ENCODE assay signal across 9 cellular contexts in the genomic region with DNA sequence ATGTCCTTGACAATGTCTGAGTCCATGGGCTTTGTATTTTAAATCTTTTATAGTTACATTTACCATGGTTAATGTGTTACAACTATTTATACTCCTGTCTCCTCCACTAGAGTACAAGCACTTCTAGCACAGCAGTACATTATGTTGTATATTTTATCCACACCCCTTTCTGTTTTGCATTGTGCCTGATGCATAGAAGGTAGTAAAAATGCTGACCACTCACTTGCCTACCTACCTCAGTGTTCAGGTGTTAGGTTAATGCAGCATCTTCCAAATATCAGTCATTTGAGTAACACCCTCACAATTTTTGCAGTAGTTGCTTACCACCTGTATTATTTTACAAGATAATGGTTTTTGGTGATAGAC. TPM values are rescaled to one million over a fixed set of nuclear protein-coding genes. Genes with fewer than 3 reads are reported as not detected.
DNase-seq lines count a peak whose midpoint lies in the region; TF ChIP-seq lines count a peak whose summit lies in the region.
"Had no signal": no experiment of that assay in that cellular context is flagged by ENCODE, and none has a peak within 500 bp of the region (broad histone marks: within the 10 kb centered on the region; RNA-seq: fewer than 3 reads in every experiment).

No MANE protein-coding gene starts in this region.

- H2BK5ac ChIP-seq in mesendoderm (ENCODE audit: low read length): no peak overlapping the region

- peaks cover 64% of the 10 kb centered on the region for H3F3A ChIP-seq in GM23248 (ENCODE audit: insufficient read depth)

- TF ChIP-seq CTCF in tibial nerve (IDR thresholded peaks at IDR 0.05): no peak

- H3K9me3 ChIP-seq in GM23248 (ENCODE audit: low read depth): no peaks in the 10 kb centered on the region
- H3K9me3 ChIP-seq in tibial nerve: no peaks in the 10 kb centered on the region
- H3K9me3 ChIP-seq: gastroesophageal sphincter had no signal

- in situ Hi-C loops in GM23248 (cut with MboI): no loop called here

- no peaks in the 10 kb centered on the region for H3K36me3 ChIP-seq in GM23248 (ENCODE audit: low read depth)
- no peaks in the 10 kb centered on the region for H3K36me3 ChIP-seq in mesendoderm (ENCODE audit: control insufficient read depth, insufficient read depth, low read length)
- no peaks in the 10 kb centered on the region for H3K36me3 ChIP-seq in tibial nerve
- H3K36me3 ChIP-seq: gastroesophageal sphincter had no signal

- peak overlapping the region; percentile 78 for H3K27ac ChIP-seq in GM23248
- H3K27ac ChIP-seq in mesendoderm (ENCODE audit: low read depth, low read length): no peak overlapping the region
- H3K27ac ChIP-seq in tibial nerve: peak overlapping the region in 3 of 4 donors; percentile 21 to 73 (median 66)

- no peak overlapping the region for H3K23ac ChIP-seq in mesendoderm (ENCODE audit: low read length)

- H3K9me2 ChIP-seq in GM23248 (ENCODE audit: insufficient read depth): no peaks in the 10 kb centered on the region

- no peak overlapping the region for H2AFZ ChIP-seq in GM23248

- H2AK5ac ChIP-seq in mesendoderm (ENCODE audit: low read length): no peak overlapping the region

- peak overlapping the region; percentile 36 for H3K4ac ChIP-seq in mesendoderm (ENCODE audit: low read depth, low read length)

- H3K56ac ChIP-seq in mesendoderm (ENCODE audit: low read length): no peak overlapping the region

- TF ChIP-seq EP300 in tibial nerve (IDR thresholded peaks at IDR 0.05): no peak

- H3K18ac ChIP-seq in mesendoderm (ENCODE audit: low read length): no peak overlapping the region

- H4K20me1 ChIP-seq in GM23248 (ENCODE audit: insufficient read depth): no peaks in the 10 kb centered on the region

- no peak for DNase-seq in GM23248
- peak; percentile 60 for DNase-seq in RPMI8226
- DNase-seq in mesendoderm: no peak
- DNase-seq in tibial nerve (ENCODE audit: low spot score in 2 of 2): no peak
- DNase-seq in SK-N-DZ (ENCODE audit: low spot score): no peak
- no peak for DNase-seq in NAMALWA (ENCODE audit: low spot score)
- DNase-seq in central memory CD4-positive, alpha-beta T cell: no peak
- DNase-seq: CD4-positive, CD25-positive, alpha-beta regulatory T cell had no signal

- H3K79me2 ChIP-seq in GM23248 (ENCODE audit: insufficient read depth) (no peaks in the 10 kb centered on the region), mesendoderm (ENCODE audit: control insufficient read depth, insufficient read depth, low read length) (no peaks in the 10 kb centered on the region)

- H3K4me2 ChIP-seq in GM23248 (ENCODE audit: unreplicated experiment): peak overlapping the region; percentile 74
- no peak overlapping the region for H3K4me2 ChIP-seq in mesendoderm (ENCODE audit: low read length)

- H2BK15ac ChIP-seq in mesendoderm (replicated peaks; ENCODE audit: low read depth): no peak overlapping the region

- peak overlapping the region; percentile 51 for H3K9ac ChIP-seq in GM23248
- H3K9ac ChIP-seq in mesendoderm (ENCODE audit: low read length): no peak overlapping the region

- H3K4me1 ChIP-seq in GM23248 (ENCODE audit: insufficient read depth): peaks cover 70% of the 10 kb centered on the region
- H3K4me1 ChIP-seq in mesendoderm (ENCODE audit: control insufficient read depth, low read depth, low read length): no peaks in the 10 kb centered on the region
- H3K4me1 ChIP-seq in tibial nerve: peaks cover 0 to 45% (median 17%) of the 10 kb centered on the region in 4 donors

- no peak overlapping the region for H4K5ac ChIP-seq in mesendoderm (ENCODE audit: low read length)

- H4K8ac ChIP-seq in mesendoderm (ENCODE audit: low read depth, low read length): no peak overlapping the region

- no peak overlapping the region for H3K4me3 ChIP-seq in GM23248
- H3K4me3 ChIP-seq in mesendoderm (ENCODE audit: low read length): no peak overlapping the region
- H3K4me3 ChIP-seq in tibial nerve: no peak overlapping the region
- H3K4me3 ChIP-seq: gastroesophageal sphincter had no signal

- H3K79me1 ChIP-seq in mesendoderm (ENCODE audit: low read length): no peaks in the 10 kb centered on the region

- H2BK120ac ChIP-seq in mesendoderm (ENCODE audit: low read depth, low read length): no peak overlapping the region

- TF ChIP-seq POLR2A in tibial nerve (IDR thresholded peaks at IDR 0.05): no peak

- H3K27me3 ChIP-seq in GM23248 (replicated peaks; ENCODE audit: insufficient read depth) (no peaks in the 10 kb centered on the region), mesendoderm (ENCODE audit: insufficient read depth, low read length, poor library complexity) (no peaks in the 10 kb centered on the region), tibial nerve (no peaks in the 10 kb centered on the region)
- H3K27me3 ChIP-seq: gastroesophageal sphincter had no signal

RNA-seq across cellular contexts. Expression of a gene that starts 31.1 kb away (rescaled TPM):
- total RNA-seq in GM23248 (2014; rRNA removed; shearing (Covaris generic)): 1,383 and 1,539 TPM in 2 replicates
- polyA plus RNA-seq in GM23248 (2016; fragmentation: Nextera tagmentation; extraction: Ambion mirVana): 649 and 683 TPM in 2 replicates
- 295 TPM for polyA plus RNA-seq in mesendoderm (2013, experiment 1 of 2)
- polyA plus RNA-seq in mesendoderm (2013, experiment 2 of 2): 286 TPM
- 100 to 1,000 TPM; 368 to 440 (median 381) TPM for total RNA-seq in tibial nerve
- polyA plus RNA-seq in SK-N-DZ (2014; cell fraction: cytosol; rRNA removed): 155 and 160 TPM in 2 replicates
- polyA plus RNA-seq in SK-N-DZ (2014; cell fraction: nucleus; rRNA removed): 232 and 278 TPM in 2 replicates
